Comparison of ENCODE assay signal across 23 cellular contexts in genomic region chr9:136291306-136292025, GRCh38. TPM values are rescaled to one million over a fixed set of nuclear protein-coding genes. Genes with fewer than 3 reads are reported as not detected.
"Had no signal": no experiment of that assay in that cellular context is flagged by ENCODE, and none has a peak within 500 bp of the region (broad histone marks: within the 10 kb centered on the region; RNA-seq: fewer than 3 reads in every experiment).

No MANE protein-coding gene starts in this region.

- H3K4me3 ChIP-seq: cardiac muscle cell, MG63 had no signal

- ATAC-seq: activated CD4-positive, CD25-positive, alpha-beta regulatory T cell treated with anti-CD3 and anti-CD28 coated beads, Interleukin-2, amount 50 U/mL, for 24 hours; activated CD8-positive, alpha-beta T cell treated with anti-CD3 and anti-CD28 coated beads for 36 hours; activated T-cell treated with anti-CD3 and anti-CD28 coated beads, Interleukin-2, amount 50 U/mL, for 72 hours had no signal

- DNase-seq: activated CD4-positive, alpha-beta T cell treated with anti-CD3 and anti-CD28 coated beads for 4 hours; activated CD8-positive, alpha-beta memory T cell treated with anti-CD3 and anti-CD28 coated beads, Interleukin-2, amount 50 U/mL, for 4 hours; activated CD8-positive, alpha-beta T cell treated with anti-CD3 and anti-CD28 coated beads for 36 hours; activated gamma-delta T cell treated with Interleukin-2 at 50 U/mL for 16 hours; activated naive CD4-positive, alpha-beta T cell treated with anti-CD3 and anti-CD28 coated beads, Interleukin-2, amount 10 ng/mL, durations not matched to agents 7 days and 5 days; activated naive CD8-positive, alpha-beta T cell treated with anti-CD3 and anti-CD28 coated beads for 36 hours; activated T-cell treated with anti-CD3 and anti-CD28 coated beads, Interleukin-2, amount 50 U/mL, for 72 hours; brain microvascular endothelial cell; MG63; MV-4-11; NCI-H1436 treated with DMSO at 0.1 percent for 48 hours; NCI-H187; NCI-H2081 treated with DMSO at 0.1 percent for 48 hours; NCI-H2171 treated with DMSO at 0.1 percent for 48 hours; NCI-H69; PC-3; SHP77 treated with DMSO at 0.1 percent for 48 hours had no signal

- H3K36me3 Mint-ChIP-seq: activated naive CD4-positive, alpha-beta T cell treated with anti-CD3 and anti-CD28 coated beads, Interleukin-2, amount 10 ng/mL, durations not matched to agents 7 days and 5 days; activated naive CD8-positive, alpha-beta T cell treated with anti-CD3 and anti-CD28 coated beads for 36 hours had no signal

- H3K36me3 ChIP-seq: brain microvascular endothelial cell, cardiac muscle cell, MG63 had no signal

- H3K9me3 ChIP-seq: MG63 had no signal

- H3K4me3 Mint-ChIP-seq: activated CD8-positive, alpha-beta T cell treated with anti-CD3 and anti-CD28 coated beads for 36 hours; activated naive CD4-positive, alpha-beta T cell treated with anti-CD3 and anti-CD28 coated beads, Interleukin-2, amount 10 ng/mL, durations not matched to agents 7 days and 5 days; activated naive CD8-positive, alpha-beta T cell treated with anti-CD3 and anti-CD28 coated beads for 36 hours; activated T-cell treated with anti-CD3 and anti-CD28 coated beads, Interleukin-2, amount 50 U/mL, for 72 hours; T-helper 1 cell treated with Interleukin-12 subunit alpha and Interleukin-12 subunit beta and Interleukin-4 antibody, amounts not matched to agents 30 μg/mL and 1 μg/mL, for 36 hours had no signal

- H3K9me3 Mint-ChIP-seq: activated CD8-positive, alpha-beta T cell treated with anti-CD3 and anti-CD28 coated beads for 36 hours; activated naive CD4-positive, alpha-beta T cell treated with anti-CD3 and anti-CD28 coated beads, Interleukin-2, amount 10 ng/mL, durations not matched to agents 7 days and 5 days; activated naive CD8-positive, alpha-beta T cell treated with anti-CD3 and anti-CD28 coated beads for 36 hours; activated T-cell treated with anti-CD3 and anti-CD28 coated beads, Interleukin-2, amount 50 U/mL, for 72 hours; activated T-helper 2 cell treated with anti-CD3 and anti-CD28 coated beads, Interferon-gamma antibody, Interleukin-2, Interleukin-4, amounts not matched to agents 10 μg/mL and 5 μg/mL and 100 μg/mL, durations not matched to agents 14 hours and 24 hours and 36 hours; T-helper 1 cell treated with Interleukin-12 subunit alpha and Interleukin-12 subunit beta and Interleukin-4 antibody, amounts not matched to agents 30 μg/mL and 1 μg/mL, for 36 hours had no signal

- H3K27me3 ChIP-seq: brain microvascular endothelial cell, cardiac muscle cell, MG63 had no signal

- H3K4me1 Mint-ChIP-seq: activated naive CD4-positive, alpha-beta T cell treated with anti-CD3 and anti-CD28 coated beads, Interleukin-2, amount 10 ng/mL, durations not matched to agents 7 days and 5 days; activated naive CD8-positive, alpha-beta T cell treated with anti-CD3 and anti-CD28 coated beads for 36 hours had no signal

- H3K27me3 Mint-ChIP-seq: activated CD8-positive, alpha-beta T cell treated with anti-CD3 and anti-CD28 coated beads for 36 hours; activated naive CD4-positive, alpha-beta T cell treated with anti-CD3 and anti-CD28 coated beads, Interleukin-2, amount 10 ng/mL, durations not matched to agents 7 days and 5 days; activated naive CD8-positive, alpha-beta T cell treated with anti-CD3 and anti-CD28 coated beads for 36 hours had no signal

- H3K27ac Mint-ChIP-seq: activated CD8-positive, alpha-beta T cell treated with anti-CD3 and anti-CD28 coated beads for 36 hours; activated naive CD4-positive, alpha-beta T cell treated with anti-CD3 and anti-CD28 coated beads, Interleukin-2, amount 10 ng/mL, durations not matched to agents 7 days and 5 days; activated naive CD8-positive, alpha-beta T cell treated with anti-CD3 and anti-CD28 coated beads for 36 hours; activated T-cell treated with anti-CD3 and anti-CD28 coated beads, Interleukin-2, amount 50 U/mL, for 72 hours; activated T-helper 2 cell treated with anti-CD3 and anti-CD28 coated beads, Interferon-gamma antibody, Interleukin-2, Interleukin-4, amounts not matched to agents 10 μg/mL and 5 μg/mL and 100 μg/mL, durations not matched to agents 14 hours and 24 hours and 36 hours; T-helper 1 cell treated with Interleukin-12 subunit alpha and Interleukin-12 subunit beta and Interleukin-4 antibody, amounts not matched to agents 30 μg/mL and 1 μg/mL, for 36 hours had no signal

- H3K27ac ChIP-seq: brain microvascular endothelial cell, cardiac muscle cell had no signal

RNA-seq across cellular contexts. Expression of gene CCDC187, which starts 12.4 kb away (rescaled TPM):
- total RNA-seq: activated naive CD8-positive, alpha-beta T cell treated with anti-CD3 and anti-CD28 coated beads for 36 hours; activated T-cell treated with anti-CD3 and anti-CD28 coated beads, Interleukin-2, amount 50 U/mL, for 72 hours; activated T-helper 2 cell treated with anti-CD3 and anti-CD28 coated beads, Interferon-gamma antibody, Interleukin-2, Interleukin-4, amounts not matched to agents 10 μg/mL and 5 μg/mL and 100 μg/mL, durations not matched to agents 14 hours and 24 hours and 36 hours; chondrocyte; SK-MEL-5 had no signal
